Comparison of ENCODE assay signal across 2 cellular contexts in the genomic region with DNA sequence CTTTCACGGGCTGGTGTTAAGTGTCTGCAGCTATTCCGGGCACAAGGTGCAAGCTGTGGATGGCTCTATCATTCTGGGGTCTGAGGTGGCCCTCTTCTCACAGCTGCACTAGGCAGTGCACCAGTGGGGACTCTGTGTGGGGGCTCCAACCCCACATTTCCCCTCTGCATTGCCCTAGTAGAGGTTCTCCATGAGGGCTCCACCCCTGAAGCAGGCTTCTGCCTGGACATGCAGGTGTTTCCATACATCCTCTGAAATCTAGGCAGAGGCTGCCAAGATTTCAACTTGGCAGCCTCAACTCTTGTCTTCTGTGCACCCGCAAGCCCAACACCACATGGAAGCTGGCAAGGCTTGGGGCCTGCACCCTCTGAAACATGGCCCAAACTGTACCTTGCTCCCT. TPM values are rescaled to one million over a fixed set of nuclear protein-coding genes. Genes with fewer than 3 reads are reported as not detected.
"Had no signal": no experiment of that assay in that cellular context is flagged by ENCODE, and none has a peak within 500 bp of the region (broad histone marks: within the 10 kb centered on the region; RNA-seq: fewer than 3 reads in every experiment).

No MANE protein-coding gene starts in this region.

RNA-seq across cellular contexts. Expression of a gene that starts 52.1 kb away (rescaled TPM):
- total RNA-seq: GM23248, HFFc6 had no signal
- polyA plus RNA-seq: GM23248 had no signal
